8 cellular contexts compared by ENCODE assay signal in genomic region chr9:73133921-73134407, GRCh38. TPM values are rescaled to one million over a fixed set of nuclear protein-coding genes. Genes with fewer than 3 reads are reported as not detected.
A peak's percentile ranks its signal among the peaks of the same experiment; 100 is the strongest.
DNase-seq lines count a peak whose midpoint lies in the region; ATAC-seq, FAIRE-seq and TF ChIP-seq lines count a peak whose summit lies in the region.

No MANE protein-coding gene starts in this region.

- H3K27me3 ChIP-seq in SK-N-SH (ENCODE audit: insufficient read depth) (no peaks in the 10 kb centered on the region), adipocyte (replicated peaks; ENCODE audit: control insufficient read depth, insufficient read depth, low read length) (no peaks in the 10 kb centered on the region), small intestine (ENCODE audit: control insufficient read depth in 2 of 2, insufficient read depth in 2 of 2, low read length in 2 of 2) (no peaks in the 10 kb centered on the region), transverse colon (no peaks in the 10 kb centered on the region)

- TF ChIP-seq EP300 in SK-N-SH (IDR thresholded peaks at IDR 0.05; ENCODE audit: borderline replicate concordance in 1 of 2, low read depth in 1 of 2, low read length in 1 of 2) (no peak), transverse colon (IDR thresholded peaks at IDR 0.05; ENCODE audit: low read depth) (no peak)

- no peak overlapping the region for H3K4me3 ChIP-seq in SK-N-SH (ENCODE audit: low read depth in 2 of 2, low read length in 1 of 2)
- no peak overlapping the region for H3K4me3 ChIP-seq in adipocyte (ENCODE audit: low read length)
- H3K4me3 ChIP-seq in small intestine (ENCODE audit: low read depth in 1 of 2, low read length in 2 of 2): no peak overlapping the region
- H3K4me3 ChIP-seq in transverse colon: no peak overlapping the region

- H3K79me2 ChIP-seq in SK-N-SH (ENCODE audit: insufficient read depth): no peaks in the 10 kb centered on the region

- TF ChIP-seq POLR2A in transverse colon (IDR thresholded peaks at IDR 0.05): no peak

- CTCF ChIA-PET in SK-N-SH (lab: Yijun Ruan, JAX): interaction anchor here (1.4 kb wide), 1 partner anchor 111 kb away, joined by 4 read pairs; no protein-coding TSS in a partner anchor

- H3K9me3 ChIP-seq in SK-N-SH (no peaks in the 10 kb centered on the region), adipocyte (ENCODE audit: control insufficient read depth, low read length) (no peaks in the 10 kb centered on the region), small intestine (ENCODE audit: control insufficient read depth, low read depth) (no peaks in the 10 kb centered on the region), transverse colon (no peaks in the 10 kb centered on the region)

- in situ Hi-C loops in transverse colon (cut with MboI; ENCODE audit: low pct_ligation_motif_present in 1 of 4, low pct_unique_long_range_greater_than_20kb in 1 of 4, low sequenced_read_pairs in 3 of 4): no loop called here

- peaks cover 37% of the 10 kb centered on the region for H3F3A ChIP-seq in SK-N-SH (replicated peaks; ENCODE audit: insufficient read depth)

- POLR2A ChIA-PET in SK-N-SH (lab: Yijun Ruan, JAX): no interaction called here

- peak overlapping the region in 1 of 2 experiments; percentile 94; a peak in 1 of 4 replicates for H3K27ac ChIP-seq in SK-N-SH (ENCODE audit: low read depth in 2 of 2, low read length in 1 of 2)
- no peak overlapping the region for H3K27ac ChIP-seq in small intestine (ENCODE audit: low read depth in 1 of 2, low read length in 1 of 2)
- no peak overlapping the region for H3K27ac ChIP-seq in transverse colon

- no peaks in the 10 kb centered on the region for H3K9me2 ChIP-seq in SK-N-SH

- peak overlapping the region; percentile 32; the same call in 1 of the 2 replicates for H2AFZ ChIP-seq in SK-N-SH (ENCODE audit: low read depth)

- 45% methylated on average over 2 of the region's 2 CpGs for WGBS in SK-N-SH (ENCODE audit: low lambda C conversion rate)
- 43 to 68% (median 65%) methylated on average over 2 of the region's 2 CpGs for WGBS in small intestine, 3 donors
- 52% methylated on average over 2 of the region's 2 CpGs; no CpG with 5 or more reads in 1 of the 2 donors for WGBS in transverse colon (ENCODE audit: low coverage in 1 of 2), 2 donors

- H3K9ac ChIP-seq in SK-N-SH (no peak overlapping the region), adipocyte (ENCODE audit: low read length) (no peak overlapping the region)

- intact Hi-C loops in transverse colon (cut with DNase I; ENCODE audit: low total_unique reads): no loop called here

- 0 out of 2 replicates have a peak overlapping the region, but pooled peaks have one; percentile 6 for H3K4me2 ChIP-seq in SK-N-SH

- TF ChIP-seq CTCF in SK-N-SH (IDR thresholded peaks at IDR 0.05) (no peak), transverse colon (IDR thresholded peaks at IDR 0.05) (no peak)

- no peaks in the 10 kb centered on the region for H4K20me1 ChIP-seq in SK-N-SH (ENCODE audit: insufficient read depth)

- FAIRE-seq in small intestine (lab: Jason Lieb, UNC): no peak

- no peaks in the 10 kb centered on the region for H3K36me3 ChIP-seq in SK-N-SH (replicated peaks in 1 of 2; ENCODE audit: control insufficient read depth in 1 of 2, insufficient read depth in 2 of 2, low read length in 1 of 2)
- no peaks in the 10 kb centered on the region for H3K36me3 ChIP-seq in adipocyte (ENCODE audit: control insufficient read depth, insufficient read depth, low read length, severe bottlenecking)
- H3K36me3 ChIP-seq in small intestine (ENCODE audit: control insufficient read depth in 2 of 2, insufficient read depth in 2 of 2, low read length in 2 of 2): no peaks in the 10 kb centered on the region
- no peaks in the 10 kb centered on the region for H3K36me3 ChIP-seq in transverse colon

- peaks cover 0 to 33% of the 10 kb centered on the region in 2 experiments; a peak in 3 of 4 replicates for H3K4me1 ChIP-seq in SK-N-SH (ENCODE audit: control insufficient read depth in 1 of 2, insufficient read depth in 2 of 2, low read depth in 1 of 2, low read length in 1 of 2)
- H3K4me1 ChIP-seq in adipocyte (ENCODE audit: control insufficient read depth, insufficient read depth, low read length): peaks cover 42% of the 10 kb centered on the region
- no peaks in the 10 kb centered on the region for H3K4me1 ChIP-seq in small intestine (ENCODE audit: control insufficient read depth in 2 of 2, insufficient read depth in 1 of 2, low read depth in 1 of 2, low read length in 1 of 2)
- H3K4me1 ChIP-seq in transverse colon: peaks cover 0 to 19% (median 8%) of the 10 kb centered on the region in 4 donors

- TF ChIP-seq RAD21 in SK-N-SH (IDR thresholded peaks at IDR 0.05; ENCODE audit: low read length): no peak

- DNase-seq in SK-N-SH (no peak), adipocyte (ENCODE audit: low read depth) (peak; percentile 15), small intestine (peak; percentile 39), transverse colon (no peak)
- DNase-seq in activated CD4-positive, alpha-beta T cell treated with anti-CD3 and anti-CD28 coated beads, Interleukin-2, amount 50 U/mL, for 4 hours: no peak
- no peak for DNase-seq in stimulated activated CD4-positive, alpha-beta T cell treated with anti-CD3 and anti-CD28 coated beads, Interleukin-15, amount 100 ng/mL, for 24 hours

- ATAC-seq in SK-N-SH treated with all-trans-retinoic acid at 6 μM for 48 hours (no peak), HG03064 (IDR thresholded peaks at IDR 0.05; ENCODE audit: low read depth, unreplicated experiment) (peak; percentile 41)

TF ChIP-seq in SK-N-SH, 30 proteins besides CTCF, POLR2A, EP300 and RAD21:
- no peak for TF ChIP-seq FOXJ3 (CRISPR knock-in tag; IDR thresholded peaks at IDR 0.05)

TF ChIP-seq in SK-N-SH treated with all-trans-retinoic acid at 6 μM for 48 hours, 23 proteins besides CTCF, POLR2A, EP300 and RAD21:
- TF ChIP-seq TOX (CRISPR knock-in tag; IDR thresholded peaks at IDR 0.05; ENCODE audit: borderline replicate concordance) (no peak), TCF4 (CRISPR knock-in tag; IDR thresholded peaks at IDR 0.05; ENCODE audit: borderline replicate concordance) (no peak), BACH2 (CRISPR knock-in tag; IDR thresholded peaks at IDR 0.05; ENCODE audit: borderline replicate concordance) (no peak), CSRNP3 (CRISPR knock-in tag; IDR thresholded peaks at IDR 0.05) (no peak), ARNTL (CRISPR knock-in tag; IDR thresholded peaks at IDR 0.05; ENCODE audit: borderline replicate concordance, low read depth) (no peak)

RNA-seq across cellular contexts. Expression of gene ANXA1, which starts 17.7 kb away (rescaled TPM):
- polyA plus RNA-seq in SK-N-SH (2012; rRNA removed) (443 and 608 TPM in 2 replicates), small intestine (10 to 100 TPM; 19.0 to 84.1 (median 56.7) TPM)
- polyA plus RNA-seq in SK-N-SH (2012; cell fraction: cytosol; rRNA removed): 640 and 748 TPM in 2 replicates
- 216 and 495 TPM in 2 replicates for polyA plus RNA-seq in SK-N-SH (2012; cell fraction: nucleus; rRNA removed)
- total RNA-seq in transverse colon: 100 to 1,000 TPM in 1 of 4 donors, 10 to 100 TPM in 3; 33.3 to 160 (median 66.9) TPM

Comparison
In these comparisons a context has a peak if more than half of its experiments do, and no peak if none do; other contexts are left out.
1. DNase-seq: peak in adipocyte (single experiment) and small intestine (single experiment); none in SK-N-SH (single experiment), activated CD4-positive, alpha-beta T cell treated with anti-CD3 and anti-CD28 coated beads, Interleukin-2, amount 50 U/mL, for 4 hours (0 of 2), transverse colon (single experiment) and stimulated activated CD4-positive, alpha-beta T cell treated with anti-CD3 and anti-CD28 coated beads, Interleukin-15, amount 100 ng/mL, for 24 hours (single experiment).